ENCODE assay signal across 16 cellular contexts in the genomic region with DNA sequence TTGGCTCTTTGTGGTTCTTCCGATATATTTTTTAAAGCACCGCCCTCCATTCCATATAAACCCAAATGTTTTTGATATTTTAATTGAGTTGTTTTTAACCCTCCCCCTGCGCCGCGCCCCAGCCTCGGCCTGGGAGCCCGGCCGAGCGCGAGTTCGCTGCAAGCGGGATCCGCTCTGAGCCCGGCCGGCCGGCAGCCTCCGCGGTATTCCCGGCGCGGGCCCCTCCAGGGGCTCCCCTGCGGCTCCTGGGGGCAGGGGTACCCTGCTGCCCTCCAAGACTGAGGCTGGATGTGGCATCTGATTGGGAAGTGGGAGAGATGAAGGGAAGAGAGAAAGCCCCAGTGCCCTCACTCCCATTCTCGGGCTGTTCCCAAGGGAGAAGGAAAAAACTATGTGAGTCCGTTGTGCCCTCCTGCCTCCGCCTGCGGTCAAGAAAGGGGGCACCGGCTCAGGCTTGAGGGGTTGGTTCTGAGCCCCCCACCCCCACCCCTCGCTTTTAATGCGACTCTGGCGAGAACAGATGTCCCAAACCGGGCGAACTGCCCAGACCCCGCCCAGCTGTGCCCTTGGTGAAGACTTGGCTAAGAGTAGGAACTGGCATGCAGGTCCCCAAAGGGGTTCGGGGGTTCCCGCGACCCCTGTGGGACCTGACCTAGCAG. TPM values are rescaled to one million over a fixed set of nuclear protein-coding genes. Genes with fewer than 3 reads are reported as not detected.
DNase-seq lines count a peak whose midpoint lies in the region; ATAC-seq, FAIRE-seq and TF ChIP-seq lines count a peak whose summit lies in the region.
"Had no signal": no experiment of that assay in that cellular context is flagged by ENCODE, and none has a peak within 500 bp of the region (broad histone marks: within the 10 kb centered on the region; RNA-seq: fewer than 3 reads in every experiment).

No MANE protein-coding gene starts in this region.

- H3K36me3 ChIP-seq in BE2C (no peaks in the 10 kb centered on the region), GM12878 (ENCODE audit: control insufficient read depth in 2 of 2, insufficient read depth in 2 of 2, low read length in 1 of 2) (no peaks in the 10 kb centered on the region), gastrocnemius medialis (no peaks in the 10 kb centered on the region)
- H3K36me3 ChIP-seq: gastroesophageal sphincter, HAP-1 had no signal

- FAIRE-seq in GM12878 (lab: Jason Lieb, UNC): no peak

- no peaks in the 10 kb centered on the region for H4K20me1 ChIP-seq in GM12878 (ENCODE audit: control insufficient read depth, insufficient read depth)

- no peaks in the 10 kb centered on the region for H3K79me2 ChIP-seq in GM12878 (ENCODE audit: control insufficient read depth, insufficient read depth, low read length)

- CTCF ChIA-PET in GM12878 (lab: Yijun Ruan, JAX): no interaction called here

- no peak overlapping the region for H3K27ac ChIP-seq in GM12878 (ENCODE audit: control insufficient read depth, insufficient read depth)
- H3K27ac ChIP-seq in gastrocnemius medialis: no peak overlapping the region
- H3K27ac ChIP-seq: gastroesophageal sphincter had no signal

- POLR2A ChIA-PET in GM12878 (lab: Charles Lee): no interaction called here

- H3K27me3 ChIP-seq in BE2C: peaks cover 100% of the 10 kb centered on the region
- H3K27me3 ChIP-seq in GM12878 (replicated peaks in 1 of 2; ENCODE audit: control insufficient read depth in 2 of 2, insufficient read depth in 2 of 2, low read length in 1 of 2): peaks cover 46% of the 10 kb centered on the region in 2 experiments
- H3K27me3 ChIP-seq in gastrocnemius medialis: peaks cover 90 to 97% (median 97%) of the 10 kb centered on the region in 3 donors

- TF ChIP-seq EP300 in GM12878 (IDR thresholded peaks at IDR 0.05; ENCODE audit: borderline replicate concordance in 1 of 2, control insufficient read depth in 1 of 2, low read depth in 2 of 2, low read length in 2 of 2): no peak

- no peak overlapping the region for H3K9ac ChIP-seq in GM12878 (ENCODE audit: control insufficient read depth, insufficient read depth, low read length)

- TF ChIP-seq POLR2A in GM12878 (IDR thresholded peaks at IDR 0.05; ENCODE audit: low read depth, low read length) (no peak), gastrocnemius medialis (IDR thresholded peaks at IDR 0.05) (no peak)

- intact Hi-C loops in GM12878 (cut with micrococcal nuclease; ENCODE audit: unreplicated experiment): no loop called here
- intact Hi-C loops in gastrocnemius medialis (cut with DNase I; ENCODE audit: low total_unique reads): no loop called here

- H2AFZ ChIP-seq in GM12878 (ENCODE audit: control insufficient read depth, low read depth, low read length): no peak overlapping the region

- H3K9me3 ChIP-seq in BE2C (no peaks in the 10 kb centered on the region), GM12878 (replicated peaks; ENCODE audit: control insufficient read depth, insufficient read depth, low read length) (no peaks in the 10 kb centered on the region), gastrocnemius medialis (no peaks in the 10 kb centered on the region)
- H3K9me3 ChIP-seq: gastroesophageal sphincter, HAP-1 had no signal

- H3K9me3 Mint-ChIP-seq in naive B cell: peaks cover 0 to 1% (median 0%) of the 10 kb centered on the region in 7 donors
- H3K9me3 Mint-ChIP-seq: activated T-cell treated with anti-CD3 and anti-CD28 coated beads, Interleukin-2, amount 50 U/mL, for 4 hours; CD4-positive, alpha-beta memory T cell; natural killer cell had no signal

- SMC1A ChIA-PET in GM12878 (lab: Charles Lee; ENCODE audit: uncharacterized antibody, unreplicated experiment): no interaction called here

- H3K36me3 Mint-ChIP-seq in naive B cell: no peaks in the 10 kb centered on the region
- H3K36me3 Mint-ChIP-seq: CD4-positive, alpha-beta memory T cell; natural killer cell had no signal

- H3K4me3 ChIP-seq in BE2C (ENCODE audit: low read depth, low read length) (no peak overlapping the region), GM12878 (no peak overlapping the region), gastrocnemius medialis (peak overlapping the region in 2 of 4 donors; percentile 29 to 32)
- H3K4me3 ChIP-seq: HAP-1, lung had no signal

- TF ChIP-seq RAD21 in GM12878 (IDR thresholded peaks at IDR 0.05; ENCODE audit: insufficient read depth, low read depth, low read length): no peak

- under 1% methylated on average over 35 of the region's 36 CpGs for WGBS in GM12878 (ENCODE audit: insufficient coverage, insufficient replicate concordance, low lambda C conversion rate, missing lambda C conversion rate)

- H3K27ac Mint-ChIP-seq in naive B cell: no peak overlapping the region
- H3K27ac Mint-ChIP-seq: CD4-positive, alpha-beta memory T cell; natural killer cell had no signal

- H3K4me3 Mint-ChIP-seq in naive B cell: peak overlapping the region in 6 of 8 donors; percentile 40 to 68 (median 56)
- H3K4me3 Mint-ChIP-seq: activated T-cell treated with anti-CD3 and anti-CD28 coated beads, Interleukin-2, amount 50 U/mL, for 4 hours; natural killer cell had no signal

- H3K4me1 ChIP-seq in BE2C (peaks cover 6% of the 10 kb centered on the region), GM12878 (ENCODE audit: control insufficient read depth, insufficient read depth, low read length) (peaks cover 6% of the 10 kb centered on the region; the same call in 1 of the 2 replicates), gastrocnemius medialis (peaks cover 8 to 11% of the 10 kb centered on the region in 2 donors)
- H3K4me1 ChIP-seq: HAP-1 had no signal

- ATAC-seq in GM12878: no peak
- no peak for ATAC-seq in naive B cell (ENCODE audit: low read depth in 2 of 2)
- ATAC-seq in HG02870 (IDR thresholded peaks at IDR 0.05; ENCODE audit: unreplicated experiment): no peak
- no peak for ATAC-seq in gastrocnemius medialis
- ATAC-seq in HG02678 (IDR thresholded peaks at IDR 0.05; ENCODE audit: unreplicated experiment): no peak
- ATAC-seq: gastroesophageal sphincter, natural killer cell had no signal

- in situ Hi-C loops in GM12878 (cut with MboI): no loop called here
- in situ Hi-C loops in gastrocnemius medialis (cut with MboI; ENCODE audit: low sequenced_read_pairs in 4 of 4): no loop called here

- H3K4me2 ChIP-seq in GM12878 (ENCODE audit: control insufficient read depth, insufficient read depth): no peak overlapping the region

- BruUV-seq in GM12878 (replicated peaks; lab: Mats Ljungman, UMichigan): no TSS peak

- RAD21 ChIA-PET in GM12878 (lab: Charles Lee; ENCODE audit: unreplicated experiment): no interaction called here

- DNase-seq in BE2C (peak; percentile 39), DMS 273 (lab: John Stamatoyannopoulos, UW; ENCODE audit: unreplicated experiment) (peak; percentile 85), GM12878 (ENCODE audit: low read depth, low spot score) (no peak), naive B cell (no peak), gastrocnemius medialis (no peak)
- DNase-seq: activated CD4-positive, alpha-beta T cell treated with anti-CD3 and anti-CD28 coated beads, Interleukin-2, amount 50 U/mL, for 48 hours; activated T-cell treated with anti-CD3 and anti-CD28 coated beads, Interleukin-2, amount 50 U/mL, for 4 hours; CD4-positive, alpha-beta memory T cell; GDM1; natural killer cell; OCI-M1 had no signal

- TF ChIP-seq CTCF in BE2C (IDR thresholded peaks at IDR 0.05; ENCODE audit: low read depth, low read length) (no peak), GM12878 (IDR thresholded peaks at IDR 0.05 in 2 of 3, conservative IDR thresholded peaks at IDR 0.05 in 1 of 3; ENCODE audit: control insufficient read depth in 2 of 3, extremely low read depth in 1 of 3, insufficient read depth in 1 of 3, low read depth in 3 of 3, low read length in 3 of 3) (no peak), gastrocnemius medialis (IDR thresholded peaks at IDR 0.05 in 4 of 5, conservative IDR thresholded peaks at IDR 0.05 in 1 of 5) (no peak)

- H3K4me1 Mint-ChIP-seq in naive B cell: peaks cover 31 to 47% (median 40%) of the 10 kb centered on the region in 3 donors

- peaks cover 77 to 96% (median 87%) of the 10 kb centered on the region in 3 donors for H3K27me3 Mint-ChIP-seq in naive B cell

RNA-seq across cellular contexts. Expression of a gene that starts 8.6 kb away (rescaled TPM):
- polyA plus RNA-seq in BE2C (2012; ENCODE audit: insufficient read depth, insufficient read length, low read depth): not detected
- total RNA-seq in GM12878 (2013; cell fraction: nucleolus; rRNA removed): not detected in 2 replicates
- not detected in 2 replicates for total RNA-seq in GM12878 (2014; rRNA removed)
- total RNA-seq in GM12878 (2014; rRNA removed; fragmentation: Illumina TruSeq; extraction: Trizol): not detected in 2 replicates
- not detected in 2 replicates for total RNA-seq in GM12878 (2021)
- not detected for polyA plus RNA-seq in GM12878 (2011; ENCODE audit: low read depth)
- not detected in 2 replicates for polyA plus RNA-seq in GM12878 (2011; rRNA removed)
- polyA plus RNA-seq in GM12878 (2011; cell fraction: cytosol; rRNA removed): not detected in 2 replicates
- not detected in 2 replicates for polyA plus RNA-seq in GM12878 (2011; cell fraction: nucleus; rRNA removed)
- polyA plus RNA-seq in GM12878 (2012): 0.03 and 0.06 TPM in 2 replicates
- polyA plus RNA-seq in GM12878 (2014; fragmentation: Illumina TruSeq; extraction: Trizol): not detected in 2 replicates
- not detected for polyA plus RNA-seq in GM12878 (2014; fragmentation: Nextera tagmentation; extraction: Ambion mirVana)
- not detected in 2 replicates for polyA plus RNA-seq in GM12878 (2014; rRNA removed)
- polyA plus RNA-seq in GM12878 (2016; fragmentation: Nextera tagmentation; extraction: Ambion mirVana): not detected
- polyA minus RNA-seq in GM12878 (2011; rRNA and poly(A)+ RNA removed): not detected in 2 replicates
- not detected in 2 replicates for polyA minus RNA-seq in GM12878 (2011; cell fraction: cytosol; rRNA and poly(A)+ RNA removed)
- not detected in 2 replicates for polyA minus RNA-seq in GM12878 (2011; cell fraction: nucleus; rRNA and poly(A)+ RNA removed)
- under 1 TPM in 1 of 6 donors, not detected in 5; 0.09 TPM for polyA plus RNA-seq in naive B cell (ENCODE audit: low read depth in 6 of 6)
- not detected for total RNA-seq in gastrocnemius medialis
- total RNA-seq: activated T-cell treated with anti-CD3 and anti-CD28 coated beads, Interleukin-2, amount 50 U/mL, for 4 hours; CD4-positive, alpha-beta memory T cell; gastroesophageal sphincter; lung; natural killer cell had no signal

RNA-seq across cellular contexts. Expression of a gene that starts 27.6 kb away (rescaled TPM):
- polyA plus RNA-seq in BE2C (2012; ENCODE audit: insufficient read depth, insufficient read length, low read depth): not detected
- not detected in 2 replicates for total RNA-seq in GM12878 (2013; cell fraction: nucleolus; rRNA removed)
- total RNA-seq in GM12878 (2014; rRNA removed) (not detected in 2 replicates), GM12878 (2014; rRNA removed; fragmentation: Illumina TruSeq; extraction: Trizol) (not detected in 2 replicates), GM12878 (2021) (not detected in 2 replicates), gastrocnemius medialis (1 to 10 TPM in 2 of 4 donors, not detected in 2; 1.5 to 5.1 TPM)
- not detected for polyA plus RNA-seq in GM12878 (2011; ENCODE audit: low read depth)
- polyA plus RNA-seq in GM12878 (2011; rRNA removed) (0.08 and 0.10 TPM in 2 replicates), GM12878 (2014; fragmentation: Illumina TruSeq; extraction: Trizol) (not detected in 2 replicates), GM12878 (2014; fragmentation: Nextera tagmentation; extraction: Ambion mirVana) (not detected), GM12878 (2014; rRNA removed) (not detected in 2 replicates), GM12878 (2016; fragmentation: Nextera tagmentation; extraction: Ambion mirVana) (not detected), naive B cell (ENCODE audit: low read depth in 6 of 6) (under 1 TPM in 1 of 6 donors, not detected in 5; 0.12 TPM)
- 0.15 and 0.24 TPM in 2 replicates for polyA plus RNA-seq in GM12878 (2011; cell fraction: cytosol; rRNA removed)
- polyA plus RNA-seq in GM12878 (2011; cell fraction: nucleus; rRNA removed): 0.10 TPM in 1 of 2 replicates, not detected in the other
- polyA plus RNA-seq in GM12878 (2012): not detected in 2 replicates
- polyA minus RNA-seq in GM12878 (2011; rRNA and poly(A)+ RNA removed): not detected in 2 replicates
- not detected in 2 replicates for polyA minus RNA-seq in GM12878 (2011; cell fraction: cytosol; rRNA and poly(A)+ RNA removed)
- not detected in 2 replicates for polyA minus RNA-seq in GM12878 (2011; cell fraction: nucleus; rRNA and poly(A)+ RNA removed)
- total RNA-seq: CD4-positive, alpha-beta memory T cell; natural killer cell had no signal
- polyA plus RNA-seq: CD4-positive, alpha-beta memory T cell had no signal

RNA-seq across cellular contexts. Expression of a gene that starts 37.8 kb away (rescaled TPM):
- polyA plus RNA-seq in BE2C (2012; ENCODE audit: insufficient read depth, insufficient read length, low read depth): 136 TPM
- 48.2 and 60.1 TPM in 2 replicates for total RNA-seq in GM12878 (2013; cell fraction: nucleolus; rRNA removed)
- 16.4 and 21.5 TPM in 2 replicates for total RNA-seq in GM12878 (2014; rRNA removed)
- 14.3 and 15.8 TPM in 2 replicates for total RNA-seq in GM12878 (2014; rRNA removed; fragmentation: Illumina TruSeq; extraction: Trizol)
- total RNA-seq in GM12878 (2021): 46.3 and 48.2 TPM in 2 replicates
- polyA plus RNA-seq in GM12878 (2011; ENCODE audit: low read depth): 19.2 TPM
- 34.0 and 57.7 TPM in 2 replicates for polyA plus RNA-seq in GM12878 (2011; rRNA removed)
- 65.6 and 91.8 TPM in 2 replicates for polyA plus RNA-seq in GM12878 (2011; cell fraction: cytosol; rRNA removed)
- 250 and 312 TPM in 2 replicates for polyA plus RNA-seq in GM12878 (2011; cell fraction: nucleus; rRNA removed)
- polyA plus RNA-seq in GM12878 (2012): 37.5 and 41.9 TPM in 2 replicates
- 17.7 and 24.8 TPM in 2 replicates for polyA plus RNA-seq in GM12878 (2014; fragmentation: Illumina TruSeq; extraction: Trizol)
- polyA plus RNA-seq in GM12878 (2014; fragmentation: Nextera tagmentation; extraction: Ambion mirVana): 1 to 10 TPM in 1 of 2 experiments, under 1 TPM in 1; 0.08 to 1.4 TPM
- 41.0 and 62.7 TPM in 2 replicates for polyA plus RNA-seq in GM12878 (2014; rRNA removed)
- 10 to 100 TPM; 30.2 to 38.8 TPM for polyA plus RNA-seq in GM12878 (2016; fragmentation: Nextera tagmentation; extraction: Ambion mirVana)
- 72.9 and 96.0 TPM in 2 replicates for polyA minus RNA-seq in GM12878 (2011; rRNA and poly(A)+ RNA removed)
- polyA minus RNA-seq in GM12878 (2011; cell fraction: cytosol; rRNA and poly(A)+ RNA removed): 24.6 and 26.1 TPM in 2 replicates
- polyA minus RNA-seq in GM12878 (2011; cell fraction: nucleus; rRNA and poly(A)+ RNA removed): 58.8 and 76.0 TPM in 2 replicates
- polyA plus RNA-seq in naive B cell (ENCODE audit: low read depth in 6 of 6): 10 to 100 TPM; 30.7 to 53.7 (median 42.0) TPM
- 10 to 100 TPM; 31.0 to 41.7 (median 41.0) TPM for total RNA-seq in gastrocnemius medialis

Comparison
In these comparisons a context has a peak if more than half of its experiments do, and no peak if none do; other contexts are left out.
1. DNase-seq: peak in BE2C (single experiment) and DMS 273 (single experiment); none in GM12878 (single experiment), naive B cell (single experiment) and gastrocnemius medialis (0 of 2).